Comparison of ENCODE assay signal across 1 cellular context in the genomic region with DNA sequence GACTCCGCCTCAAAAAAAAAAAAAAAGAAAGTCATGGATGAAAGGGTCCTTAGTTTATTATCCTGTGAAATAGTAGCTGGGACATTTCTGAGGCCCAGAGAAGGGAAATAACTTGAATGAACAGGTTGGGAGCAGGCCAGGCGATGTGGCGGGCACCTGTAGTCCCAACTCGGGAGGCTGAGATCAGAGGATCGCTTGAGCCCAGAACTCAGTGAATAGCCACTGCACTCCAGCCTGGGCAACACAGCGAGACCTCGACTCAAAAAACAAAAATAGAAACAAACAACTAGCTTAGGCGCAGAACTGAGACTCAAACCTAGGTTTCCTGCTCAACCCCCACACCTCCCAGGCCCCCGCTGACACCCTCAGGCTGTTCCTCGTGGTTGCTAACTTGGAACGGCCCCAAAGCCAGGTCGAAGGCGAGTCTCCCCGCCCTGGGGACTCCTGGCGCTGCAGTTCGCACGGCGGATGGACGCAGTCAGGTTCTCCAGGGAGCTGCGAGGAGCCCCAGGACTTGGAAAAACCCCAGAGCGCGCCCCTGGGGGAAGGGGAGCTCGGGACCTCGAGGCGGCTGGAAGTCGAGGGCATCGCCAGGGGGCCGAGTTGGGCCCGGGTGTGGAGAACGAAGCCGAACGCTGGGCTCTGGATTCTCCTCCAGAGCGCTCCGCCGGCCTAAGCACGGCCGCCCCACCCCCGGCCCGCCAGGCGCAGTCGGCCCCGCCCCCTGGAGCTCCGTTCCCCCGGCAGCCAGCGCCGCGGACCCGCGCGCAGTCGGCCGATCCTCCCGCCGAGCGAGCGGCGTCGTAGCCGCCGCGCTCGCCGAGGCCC.
TF ChIP-seq lines count a peak whose summit lies in the region.

A gene with protein sequence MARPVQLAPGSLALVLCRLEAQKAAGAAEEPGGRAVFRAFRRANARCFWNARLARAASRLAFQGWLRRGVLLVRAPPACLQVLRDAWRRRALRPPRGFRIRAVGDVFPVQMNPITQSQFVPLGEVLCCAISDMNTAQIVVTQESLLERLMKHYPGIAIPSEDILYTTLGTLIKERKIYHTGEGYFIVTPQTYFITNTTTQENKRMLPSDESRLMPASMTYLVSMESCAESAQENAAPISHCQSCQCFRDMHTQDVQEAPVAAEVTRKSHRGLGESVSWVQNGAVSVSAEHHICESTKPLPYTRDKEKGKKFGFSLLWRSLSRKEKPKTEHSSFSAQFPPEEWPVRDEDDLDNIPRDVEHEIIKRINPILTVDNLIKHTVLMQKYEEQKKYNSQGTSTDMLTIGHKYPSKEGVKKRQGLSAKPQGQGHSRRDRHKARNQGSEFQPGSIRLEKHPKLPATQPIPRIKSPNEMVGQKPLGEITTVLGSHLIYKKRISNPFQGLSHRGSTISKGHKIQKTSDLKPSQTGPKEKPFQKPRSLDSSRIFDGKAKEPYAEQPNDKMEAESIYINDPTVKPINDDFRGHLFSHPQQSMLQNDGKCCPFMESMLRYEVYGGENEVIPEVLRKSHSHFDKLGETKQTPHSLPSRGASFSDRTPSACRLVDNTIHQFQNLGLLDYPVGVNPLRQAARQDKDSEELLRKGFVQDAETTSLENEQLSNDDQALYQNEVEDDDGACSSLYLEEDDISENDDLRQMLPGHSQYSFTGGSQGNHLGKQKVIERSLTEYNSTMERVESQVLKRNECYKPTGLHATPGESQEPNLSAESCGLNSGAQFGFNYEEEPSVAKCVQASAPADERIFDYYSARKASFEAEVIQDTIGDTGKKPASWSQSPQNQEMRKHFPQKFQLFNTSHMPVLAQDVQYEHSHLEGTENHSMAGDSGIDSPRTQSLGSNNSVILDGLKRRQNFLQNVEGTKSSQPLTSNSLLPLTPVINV (plus strand): TSS at position 768 of the 828 bp plus-strand sequence. CDS start 93 bp downstream, outside the sequence.

TF ChIP-seq in A549, 52 proteins besides CTCF, POLR2A, EP300 and RAD21:
- TF ChIP-seq, protein P1, sequence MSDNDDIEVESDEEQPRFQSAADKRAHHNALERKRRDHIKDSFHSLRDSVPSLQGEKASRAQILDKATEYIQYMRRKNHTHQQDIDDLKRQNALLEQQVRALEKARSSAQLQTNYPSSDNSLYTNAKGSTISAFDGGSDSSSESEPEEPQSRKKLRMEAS (IDR thresholded peaks at IDR 0.05), result peak; percentile 76
- no peak for TF ChIP-seq NR3C1 (IDR thresholded peaks at IDR 0.05)
- TF ChIP-seq HOXB13 (CRISPR knock-in tag; IDR thresholded peaks at IDR 0.05; ENCODE audit: low read depth), result no peak
- TF ChIP-seq, protein P2, sequence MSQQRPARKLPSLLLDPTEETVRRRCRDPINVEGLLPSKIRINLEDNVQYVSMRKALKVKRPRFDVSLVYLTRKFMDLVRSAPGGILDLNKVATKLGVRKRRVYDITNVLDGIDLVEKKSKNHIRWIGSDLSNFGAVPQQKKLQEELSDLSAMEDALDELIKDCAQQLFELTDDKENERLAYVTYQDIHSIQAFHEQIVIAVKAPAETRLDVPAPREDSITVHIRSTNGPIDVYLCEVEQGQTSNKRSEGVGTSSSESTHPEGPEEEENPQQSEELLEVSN (IDR thresholded peaks at IDR 0.05; ENCODE audit: borderline replicate concordance, low read depth), result peak; percentile 82
- no peak for TF ChIP-seq EHMT2 (IDR thresholded peaks at IDR 0.05; ENCODE audit: low read depth)
- TF ChIP-seq, protein P3, sequence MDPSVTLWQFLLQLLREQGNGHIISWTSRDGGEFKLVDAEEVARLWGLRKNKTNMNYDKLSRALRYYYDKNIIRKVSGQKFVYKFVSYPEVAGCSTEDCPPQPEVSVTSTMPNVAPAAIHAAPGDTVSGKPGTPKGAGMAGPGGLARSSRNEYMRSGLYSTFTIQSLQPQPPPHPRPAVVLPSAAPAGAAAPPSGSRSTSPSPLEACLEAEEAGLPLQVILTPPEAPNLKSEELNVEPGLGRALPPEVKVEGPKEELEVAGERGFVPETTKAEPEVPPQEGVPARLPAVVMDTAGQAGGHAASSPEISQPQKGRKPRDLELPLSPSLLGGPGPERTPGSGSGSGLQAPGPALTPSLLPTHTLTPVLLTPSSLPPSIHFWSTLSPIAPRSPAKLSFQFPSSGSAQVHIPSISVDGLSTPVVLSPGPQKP (IDR thresholded peaks at IDR 0.05; ENCODE audit: low read depth, low read length), result no peak
- no peak for TF ChIP-seq KDM1A (IDR thresholded peaks at IDR 0.05; ENCODE audit: low read depth)
- peak; percentile 49; the same call in 1 of the 2 replicates for TF ChIP-seq PHF8 (IDR thresholded peaks at IDR 0.05; ENCODE audit: borderline replicate concordance, low read depth)
TF ChIP-seq in A549: peak in this region for 3.
